Comparison of ENCODE assay signal across 15 cellular contexts in the genomic region with DNA sequence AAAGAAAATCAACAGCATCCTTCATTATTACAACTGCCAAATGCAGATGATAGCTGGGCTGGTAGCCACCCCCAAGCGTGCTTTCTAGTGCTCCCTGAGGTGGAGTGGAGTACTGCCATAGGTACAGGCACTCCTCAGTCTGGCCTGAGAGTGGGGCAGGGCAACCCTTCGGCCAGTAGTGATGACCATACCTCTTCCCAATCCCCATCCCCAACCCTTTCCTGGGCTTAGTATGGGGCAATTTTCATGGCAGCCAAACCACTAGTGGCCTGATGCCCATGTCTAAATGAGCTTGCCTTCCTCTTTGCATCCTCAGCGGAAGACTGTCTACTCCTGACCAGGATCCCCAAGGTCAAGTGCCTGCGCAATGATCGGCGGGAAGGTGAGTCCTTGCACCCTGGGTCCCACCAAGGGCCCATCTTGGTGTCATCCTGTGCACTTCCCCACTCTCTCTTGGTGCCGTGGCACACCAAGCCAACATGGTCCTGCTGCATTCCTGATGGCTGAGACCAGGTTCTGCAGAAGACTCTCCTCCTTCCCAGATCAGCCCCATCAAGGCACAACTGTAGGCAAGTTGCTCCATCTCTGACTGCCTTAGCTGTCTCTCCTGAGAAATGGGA.
A peak's percentile ranks its signal among the peaks of the same experiment; 100 is the strongest.
DNase-seq lines count a peak whose midpoint lies in the region; ATAC-seq, FAIRE-seq and TF ChIP-seq lines count a peak whose summit lies in the region.
"Had no signal": no experiment of that assay in that cellular context is flagged by ENCODE, and none has a peak within 500 bp of the region (broad histone marks: within the 10 kb centered on the region; RNA-seq: fewer than 3 reads in every experiment).

No MANE protein-coding gene starts in this region.

- no peaks in the 10 kb centered on the region for H4K20me1 ChIP-seq in OCI-LY7 (ENCODE audit: insufficient read depth, low read length)

- no TSS peak for BruUV-seq in OCI-LY7 (replicated peaks; lab: Mats Ljungman, UMichigan)

- H3K27ac ChIP-seq in OCI-LY7 (ENCODE audit: low read depth, low read length, poor library complexity, severe bottlenecking): no peak overlapping the region
- H3K27ac ChIP-seq: esophagus muscularis mucosa had no signal

- no peaks in the 10 kb centered on the region for H3K36me3 ChIP-seq in OCI-LY7 (ENCODE audit: insufficient read depth, low read length)

- POLR2A ChIA-PET in OCI-LY7 (lab: Charles Lee): no interaction called here

- TF ChIP-seq CTCF in OCI-LY7 (conservative IDR thresholded peaks at IDR 0.05; ENCODE audit: low read length): peak; percentile 37; the same call in 1 of the 2 replicates
- peak; percentile 21 for TF ChIP-seq CTCF in fibroblast of pulmonary artery (IDR thresholded peaks at IDR 0.05; ENCODE audit: low read length, missing control alignments)

- H3K36me3 Mint-ChIP-seq in activated naive CD4-positive, alpha-beta T cell treated with anti-CD3 and anti-CD28 coated beads, Interleukin-2, amount 10 ng/mL, durations not matched to agents 7 days and 5 days: no peaks in the 10 kb centered on the region
- no peaks in the 10 kb centered on the region for H3K36me3 Mint-ChIP-seq in activated naive CD4-positive, alpha-beta T cell treated with anti-CD3 and anti-CD28 coated beads for 36 hours (ENCODE audit: low read depth)
- H3K36me3 Mint-ChIP-seq: activated naive CD8-positive, alpha-beta T cell treated with anti-CD3 and anti-CD28 coated beads for 36 hours had no signal

- H3K9me3 Mint-ChIP-seq in activated naive CD4-positive, alpha-beta T cell treated with anti-CD3 and anti-CD28 coated beads, Interleukin-2, amount 10 ng/mL, durations not matched to agents 7 days and 5 days: no peaks in the 10 kb centered on the region
- no peaks in the 10 kb centered on the region for H3K9me3 Mint-ChIP-seq in activated naive CD4-positive, alpha-beta T cell treated with anti-CD3 and anti-CD28 coated beads for 36 hours
- H3K9me3 Mint-ChIP-seq: activated naive CD8-positive, alpha-beta T cell treated with anti-CD3 and anti-CD28 coated beads for 36 hours; HFFc6 had no signal

- peaks cover 10% of the 10 kb centered on the region for H3K27me3 Mint-ChIP-seq in activated naive CD4-positive, alpha-beta T cell treated with anti-CD3 and anti-CD28 coated beads, Interleukin-2, amount 10 ng/mL, durations not matched to agents 7 days and 5 days
- no peaks in the 10 kb centered on the region for H3K27me3 Mint-ChIP-seq in activated naive CD4-positive, alpha-beta T cell treated with anti-CD3 and anti-CD28 coated beads for 36 hours (ENCODE audit: low read depth)

- H3K4me1 Mint-ChIP-seq in activated naive CD4-positive, alpha-beta T cell treated with anti-CD3 and anti-CD28 coated beads, Interleukin-2, amount 10 ng/mL, durations not matched to agents 7 days and 5 days: no peaks in the 10 kb centered on the region
- H3K4me1 Mint-ChIP-seq in activated naive CD4-positive, alpha-beta T cell treated with anti-CD3 and anti-CD28 coated beads for 36 hours (ENCODE audit: low read depth): no peaks in the 10 kb centered on the region
- H3K4me1 Mint-ChIP-seq: activated naive CD8-positive, alpha-beta T cell treated with anti-CD3 and anti-CD28 coated beads for 36 hours had no signal

- CTCF ChIA-PET in activated naive CD4-positive, alpha-beta T cell treated with anti-CD3 and anti-CD28 coated beads, Interleukin-2, amount 10 ng/mL, durations not matched to agents 7 days and 5 days (lab: Charles Lee): no interaction called here
- CTCF ChIA-PET in activated naive CD4-positive, alpha-beta T cell treated with anti-CD3 and anti-CD28 coated beads for 36 hours (lab: Charles Lee): interaction anchor here (1.0 kb wide), 1 partner anchor 11 kb away, joined by 3 read pairs; no protein-coding TSS in a partner anchor
- CTCF ChIA-PET in OCI-LY7 (lab: Charles Lee; ENCODE audit: unreplicated experiment): no interaction called here

- H2AFZ ChIP-seq in OCI-LY7 (ENCODE audit: low read length): no peak overlapping the region

- H3K9me3 ChIP-seq in OCI-LY7 (ENCODE audit: low read length): no peaks in the 10 kb centered on the region
- H3K9me3 ChIP-seq: esophagus muscularis mucosa had no signal

- DNase-seq in activated naive CD4-positive, alpha-beta T cell treated with anti-CD3 and anti-CD28 coated beads, Interleukin-2, amount 10 ng/mL, durations not matched to agents 7 days and 5 days: no peak
- no peak for DNase-seq in activated naive CD4-positive, alpha-beta T cell treated with anti-CD3 and anti-CD28 coated beads for 36 hours
- no peak for DNase-seq in OCI-LY7 (ENCODE audit: low spot score)
- DNase-seq in fibroblast of pulmonary artery (ENCODE audit: low read depth): no peak
- DNase-seq in urothelium cell line (ENCODE audit: low spot score): no peak
- no peak for DNase-seq in NCI-H128 (lab: John Stamatoyannopoulos, UW; ENCODE audit: unreplicated experiment)
- DNase-seq: activated naive CD8-positive, alpha-beta T cell treated with anti-CD3 and anti-CD28 coated beads for 36 hours; HFFc6; NCI-H1417; NCI-H446 treated with DMSO at 0.1 percent for 48 hours; Right ventricle myocardium superior; trophoblast cell had no signal

- H3K79me2 ChIP-seq in OCI-LY7 (ENCODE audit: insufficient read depth, low read depth, low read length): no peaks in the 10 kb centered on the region

- intact Hi-C loops in activated naive CD4-positive, alpha-beta T cell treated with anti-CD3 and anti-CD28 coated beads for 36 hours (cut with micrococcal nuclease): no loop called here
- intact Hi-C loops in OCI-LY7 (cut with micrococcal nuclease; ENCODE audit: unreplicated experiment): no loop called here

- H3K27ac Mint-ChIP-seq in activated naive CD4-positive, alpha-beta T cell treated with anti-CD3 and anti-CD28 coated beads, Interleukin-2, amount 10 ng/mL, durations not matched to agents 7 days and 5 days: peak overlapping the region; percentile 9
- no peak overlapping the region for H3K27ac Mint-ChIP-seq in activated naive CD4-positive, alpha-beta T cell treated with anti-CD3 and anti-CD28 coated beads for 36 hours
- H3K27ac Mint-ChIP-seq: activated naive CD8-positive, alpha-beta T cell treated with anti-CD3 and anti-CD28 coated beads for 36 hours; HFFc6 had no signal

- H3K9me2 ChIP-seq in OCI-LY7 (ENCODE audit: insufficient read depth, low read length): no peaks in the 10 kb centered on the region

- ATAC-seq in GM18870 (IDR thresholded peaks at IDR 0.05; ENCODE audit: unreplicated experiment): no peak
- ATAC-seq in HG03520 (IDR thresholded peaks at IDR 0.05; ENCODE audit: unreplicated experiment): no peak

- no peak overlapping the region for H3K4me2 ChIP-seq in OCI-LY7 (ENCODE audit: low read length)

- no peaks in the 10 kb centered on the region for H3K4me1 ChIP-seq in OCI-LY7 (ENCODE audit: insufficient read depth, low read length, poor library complexity, severe bottlenecking)
- H3K4me1 ChIP-seq: esophagus muscularis mucosa had no signal

- peak; percentile 87 for FAIRE-seq in urothelium cell line (lab: Jason Lieb, UNC)

- no peak overlapping the region for H3K4me3 ChIP-seq in OCI-LY7 (ENCODE audit: low read depth, low read length, poor library complexity, severe bottlenecking)
- H3K4me3 ChIP-seq in fibroblast of pulmonary artery (replicated peaks; ENCODE audit: low read depth, low read length): no peak overlapping the region
- H3K4me3 ChIP-seq: esophagus muscularis mucosa had no signal

- no peak overlapping the region for H3K4me3 Mint-ChIP-seq in activated naive CD4-positive, alpha-beta T cell treated with anti-CD3 and anti-CD28 coated beads, Interleukin-2, amount 10 ng/mL, durations not matched to agents 7 days and 5 days
- H3K4me3 Mint-ChIP-seq in activated naive CD4-positive, alpha-beta T cell treated with anti-CD3 and anti-CD28 coated beads for 36 hours: no peak overlapping the region
- H3K4me3 Mint-ChIP-seq: activated naive CD8-positive, alpha-beta T cell treated with anti-CD3 and anti-CD28 coated beads for 36 hours; HFFc6 had no signal
